17 cellular contexts compared by ENCODE assay signal in genomic region chr18:45935591-45936335, GRCh38. TPM values are rescaled to one million over a fixed set of nuclear protein-coding genes. Genes with fewer than 3 reads are reported as not detected.
DNase-seq lines count a peak whose midpoint lies in the region; ATAC-seq and TF ChIP-seq lines count a peak whose summit lies in the region.
"Had no signal": no experiment of that assay in that cellular context is flagged by ENCODE, and none has a peak within 500 bp of the region (broad histone marks: within the 10 kb centered on the region; RNA-seq: fewer than 3 reads in every experiment).

No MANE protein-coding gene starts in this region.

- H3K4me1 ChIP-seq in skeletal muscle satellite cell (ENCODE audit: control insufficient read depth, insufficient read depth, low read length): peaks cover 9% of the 10 kb centered on the region
- H3K4me1 ChIP-seq: Peyer's patch had no signal

- H3K4me3 ChIP-seq in foreskin fibroblast (ENCODE audit: low read depth in 1 of 2, low read length in 2 of 2): no peak overlapping the region
- H3K4me3 ChIP-seq in skeletal muscle satellite cell (ENCODE audit: low read length): no peak overlapping the region
- H3K4me3 ChIP-seq: GM23338, heart right ventricle, Peyer's patch, skin epidermis had no signal

- H3K4me2 ChIP-seq in skeletal muscle satellite cell (ENCODE audit: low read length): peak overlapping the region; percentile 34
- H3K4me2 ChIP-seq: GM23338 had no signal

- no peak overlapping the region for H3K9ac ChIP-seq in skeletal muscle satellite cell (ENCODE audit: low read depth, low read length)

- H3K4me3 Mint-ChIP-seq in T-helper 17 cell: peak overlapping the region; percentile 19
- no peak overlapping the region for H3K4me3 Mint-ChIP-seq in T-helper 2 cell treated with Interferon-gamma antibody and Interleukin-4, amounts not matched to agents 5 μg/mL and 100 μg/mL, for 36 hours
- H3K4me3 Mint-ChIP-seq: GM23338, neural crest cell had no signal

- H3K27me3 Mint-ChIP-seq in T-helper 17 cell: no peaks in the 10 kb centered on the region
- no peaks in the 10 kb centered on the region for H3K27me3 Mint-ChIP-seq in T-helper 2 cell treated with Interferon-gamma antibody and Interleukin-4, amounts not matched to agents 5 μg/mL and 100 μg/mL, for 36 hours (ENCODE audit: low read depth)

- peak; percentile 82 to 84 for ATAC-seq in activated CD4-positive, CD25-positive, alpha-beta regulatory T cell treated with anti-CD3 and anti-CD28 coated beads, Interleukin-2, amount 50 U/mL, for 24 hours
- ATAC-seq in T-helper 17 cell: no peak
- no peak for ATAC-seq in GM18873 (IDR thresholded peaks at IDR 0.05; ENCODE audit: low FRiP score, unreplicated experiment)
- ATAC-seq: GM23338, heart right ventricle, left ventricle myocardium superior had no signal

- peaks cover 76% of the 10 kb centered on the region for H3K36me3 ChIP-seq in skeletal muscle satellite cell (ENCODE audit: insufficient read depth, low read length)

- H3K27me3 ChIP-seq in skeletal muscle satellite cell (ENCODE audit: control insufficient read depth, insufficient read depth, low read length): no peaks in the 10 kb centered on the region
- H3K27me3 ChIP-seq: heart right ventricle, Peyer's patch had no signal

- H3K4me1 Mint-ChIP-seq in T-helper 17 cell: peaks cover 28% of the 10 kb centered on the region
- H3K4me1 Mint-ChIP-seq in T-helper 2 cell treated with Interferon-gamma antibody and Interleukin-4, amounts not matched to agents 5 μg/mL and 100 μg/mL, for 36 hours (ENCODE audit: low read depth): peaks cover 9% of the 10 kb centered on the region
- H3K4me1 Mint-ChIP-seq: GM23338, neural crest cell had no signal

- H3K9me3 Mint-ChIP-seq in T-helper 2 cell treated with Interferon-gamma antibody and Interleukin-4, amounts not matched to agents 5 μg/mL and 100 μg/mL, for 36 hours: no peaks in the 10 kb centered on the region
- H3K9me3 Mint-ChIP-seq: GM23338, neural crest cell had no signal

- no peak for DNase-seq in activated CD4-positive, CD25-positive, alpha-beta regulatory T cell (lab: John Stamatoyannopoulos, UW)
- DNase-seq in T-helper 17 cell (no peak), foreskin fibroblast (peak; percentile 41 to 54), globus pallidus (ENCODE audit: low spot score) (no peak)
- no peak for DNase-seq in T-helper 2 cell treated with Interferon-gamma antibody and Interleukin-4, amounts not matched to agents 5 μg/mL and 100 μg/mL, for 36 hours (ENCODE audit: low spot score)
- DNase-seq: COR-L47, heart right ventricle, left ventricle myocardium superior, NCI-H1930, NCI-H69, Peyer's patch had no signal

- H3K27ac Mint-ChIP-seq in T-helper 17 cell: no peak overlapping the region
- no peak overlapping the region for H3K27ac Mint-ChIP-seq in T-helper 2 cell treated with Interferon-gamma antibody and Interleukin-4, amounts not matched to agents 5 μg/mL and 100 μg/mL, for 36 hours
- H3K27ac Mint-ChIP-seq: GM23338 had no signal

- peaks cover 18% of the 10 kb centered on the region for H3K36me3 Mint-ChIP-seq in T-helper 17 cell (ENCODE audit: low read depth)
- peaks cover 40% of the 10 kb centered on the region for H3K36me3 Mint-ChIP-seq in T-helper 2 cell treated with Interferon-gamma antibody and Interleukin-4, amounts not matched to agents 5 μg/mL and 100 μg/mL, for 36 hours (ENCODE audit: low read depth)

- TF ChIP-seq CTCF in foreskin fibroblast (IDR thresholded peaks at IDR 0.05; ENCODE audit: low read depth, low read length): no peak

- no peaks in the 10 kb centered on the region for H3K9me3 ChIP-seq in T-helper 17 cell (ENCODE audit: control insufficient read depth, low read length, poor library complexity, severe bottlenecking)
- no peaks in the 10 kb centered on the region for H3K9me3 ChIP-seq in skeletal muscle satellite cell (replicated peaks; ENCODE audit: low read length)
- H3K9me3 ChIP-seq: heart right ventricle, Peyer's patch had no signal

RNA-seq across cellular contexts. Expression of gene EPG5, which starts 31.4 kb away (rescaled TPM):
- total RNA-seq in T-helper 17 cell: 10 to 100 TPM; 46.6 to 76.5 TPM
- 45.6 and 45.9 TPM in 2 replicates for total RNA-seq in skeletal muscle satellite cell (2012; rRNA removed)

Comparison
In these comparisons a context has a peak if more than half of its experiments do, and no peak if none do; other contexts are left out.
1. ATAC-seq: peak in activated CD4-positive, CD25-positive, alpha-beta regulatory T cell treated with anti-CD3 and anti-CD28 coated beads, Interleukin-2, amount 50 U/mL, for 24 hours (2 of 2); none in T-helper 17 cell (single experiment) and GM18873 (single experiment).
2. DNase-seq: peak in foreskin fibroblast (2 of 2); none in activated CD4-positive, CD25-positive, alpha-beta regulatory T cell (0 of 4), T-helper 17 cell (0 of 3), globus pallidus (single experiment) and T-helper 2 cell treated with Interferon-gamma antibody and Interleukin-4, amounts not matched to agents 5 μg/mL and 100 μg/mL, for 36 hours (single experiment).